In genomic region chr12:76936562-76937185, GRCh38 we compare ENCODE assay signal across 24 cellular contexts. TPM values are rescaled to one million over a fixed set of nuclear protein-coding genes. Genes with fewer than 3 reads are reported as not detected.
DNase-seq lines count a peak whose midpoint lies in the region; FAIRE-seq and TF ChIP-seq lines count a peak whose summit lies in the region.
"Had no signal": no experiment of that assay in that cellular context is flagged by ENCODE, and none has a peak within 500 bp of the region (broad histone marks: within the 10 kb centered on the region; RNA-seq: fewer than 3 reads in every experiment).

No MANE protein-coding gene starts in this region.

- H3K4me3 ChIP-seq in NB4 (ENCODE audit: low read depth, low read length) (no peak overlapping the region), H1 (ENCODE audit: extremely low read depth in 1 of 4, insufficient read depth in 2 of 4, low read depth in 3 of 4, low read length in 4 of 4) (no peak overlapping the region), kidney (ENCODE audit: low read length in 2 of 2) (no peak overlapping the region)
- H3K4me3 ChIP-seq: GM23248, SK-N-MC had no signal

- no peak overlapping the region for H4K8ac ChIP-seq in H1 (ENCODE audit: extremely low read depth, insufficient read depth, low read length)

- H3K36me3 ChIP-seq in H1 (ENCODE audit: control insufficient read depth in 2 of 4, insufficient read depth in 4 of 4, low read length in 3 of 4), result no peaks in the 10 kb centered on the region
- no peaks in the 10 kb centered on the region for H3K36me3 ChIP-seq in kidney (ENCODE audit: control insufficient read depth in 1 of 2, insufficient read depth in 2 of 2, low read length in 2 of 2)

- TF ChIP-seq POLR2A in NB4 (IDR thresholded peaks at IDR 0.05; ENCODE audit: extremely low read depth, insufficient read length), result no peak
- no peak for TF ChIP-seq POLR2A in H1 (IDR thresholded peaks at IDR 0.05; ENCODE audit: control extremely low read depth in 1 of 2, low read depth in 2 of 2, low read length in 2 of 2)

- H3K9ac ChIP-seq in H1 (replicated peaks in 1 of 4; ENCODE audit: extremely low read depth in 1 of 4, low read depth in 3 of 4, low read length in 3 of 4) (no peak overlapping the region), kidney (ENCODE audit: low read length in 2 of 2) (no peak overlapping the region)
- H3K9ac ChIP-seq: GM23248 had no signal

- no peak overlapping the region for H4K91ac ChIP-seq in H1 (replicated peaks; ENCODE audit: insufficient read length, low read length)

- H2BK12ac ChIP-seq in H1 (ENCODE audit: low read depth, low read length), result no peak overlapping the region

- no peak overlapping the region for H3K4me2 ChIP-seq in H1 (ENCODE audit: insufficient read depth in 1 of 2, low read depth in 2 of 2, low read length in 2 of 2)

- intact Hi-C loops in kidney (cut with DNase I), result no loop called here

- 86% methylated on average over 13 of the region's 13 CpGs; no CpG with 5 or more reads in 1 of the 2 experiments for WGBS in H1 (ENCODE audit: extremely low coverage in 1 of 2, insufficient coverage in 1 of 2, insufficient read length in 1 of 2, insufficient replicate concordance in 2 of 2, low coverage in 1 of 2, low lambda C conversion rate in 2 of 2, missing lambda C conversion rate in 1 of 2), 2 experiments

- H2BK5ac ChIP-seq in H1 (ENCODE audit: low read depth, low read length), result no peak overlapping the region

- TF ChIP-seq RAD21 in H1 (IDR thresholded peaks at IDR 0.05 in 1 of 2, conservative IDR thresholded peaks at IDR 0.05 in 1 of 2; ENCODE audit: low read depth in 2 of 2, low read length in 2 of 2), result no peak

- H3K9me3 ChIP-seq in H1 (ENCODE audit: insufficient read depth in 2 of 2, low read depth in 1 of 2, low read length in 1 of 2) (peaks cover 0 to 2% of the 10 kb centered on the region in 2 experiments; a peak in 1 of 4 replicates), kidney (ENCODE audit: control insufficient read depth in 1 of 2, low read length in 2 of 2) (no peaks in the 10 kb centered on the region)

- no peaks in the 10 kb centered on the region for H3K27me3 ChIP-seq in H1 (replicated peaks in 1 of 4; ENCODE audit: control insufficient read depth in 3 of 4, extremely low read depth in 1 of 4, insufficient read depth in 3 of 4, low read length in 3 of 4)

- H3K27ac ChIP-seq in H1 (ENCODE audit: low read depth, low read length), result no peak overlapping the region
- no peak overlapping the region for H3K27ac ChIP-seq in kidney (ENCODE audit: low read depth in 2 of 2, low read length in 2 of 2)
- H3K27ac ChIP-seq: GM23248, SK-N-MC had no signal

- H2AK5ac ChIP-seq in H1 (ENCODE audit: low read depth, low read length), result no peak overlapping the region

- TF ChIP-seq CTCF in NB4 (IDR thresholded peaks at IDR 0.05; ENCODE audit: low read depth, low read length) (no peak), H1 (IDR thresholded peaks at IDR 0.05; ENCODE audit: control extremely low read depth in 1 of 3, insufficient read depth in 1 of 3, low read depth in 1 of 3, low read length in 3 of 3) (no peak), kidney (IDR thresholded peaks at IDR 0.05; ENCODE audit: borderline replicate concordance, extremely low read depth, insufficient read depth) (no peak)

- no peaks in the 10 kb centered on the region for H3K4me1 ChIP-seq in H1 (replicated peaks in 1 of 4; ENCODE audit: control insufficient read depth in 3 of 4, insufficient read depth in 4 of 4, low read length in 3 of 4)
- H3K4me1 ChIP-seq in kidney (ENCODE audit: control insufficient read depth in 1 of 2, insufficient read depth in 1 of 2, low read depth in 1 of 2, low read length in 2 of 2), result no peaks in the 10 kb centered on the region

- H2BK15ac ChIP-seq in H1 (ENCODE audit: low read length), result no peak overlapping the region

- H2BK120ac ChIP-seq in H1 (replicated peaks; ENCODE audit: low read depth, low read length), result no peak overlapping the region

- no peaks in the 10 kb centered on the region for H4K20me1 ChIP-seq in H1 (replicated peaks in 1 of 2; ENCODE audit: control insufficient read depth in 1 of 2, insufficient read depth in 2 of 2, low read length in 2 of 2)

- no peak for TF ChIP-seq EP300 in H1 (IDR thresholded peaks at IDR 0.05; ENCODE audit: borderline replicate concordance in 1 of 2, low read depth in 2 of 2, low read length in 2 of 2)

- no peaks in the 10 kb centered on the region for H3K79me1 ChIP-seq in H1 (ENCODE audit: low read depth, low read length)

- H3K79me2 ChIP-seq in H1 (ENCODE audit: control insufficient read depth in 1 of 2, insufficient read depth in 2 of 2, low read length in 2 of 2), result no peaks in the 10 kb centered on the region

- DNase-seq in ELF-1 (ENCODE audit: low read depth, low spot score), result peak; percentile 12
- DNase-seq in NB4 (ENCODE audit: low read depth), result peak; percentile 4
- DNase-seq in H1 (ENCODE audit: low read depth in 1 of 2, low spot score in 2 of 2), result no peak
- peak; percentile 24 for DNase-seq in retina
- DNase-seq in foreskin melanocyte, result no peak
- DNase-seq in globus pallidus (ENCODE audit: low spot score), result no peak
- DNase-seq in kidney, result no peak
- DNase-seq: CD4-positive, alpha-beta T cell; COR-L47; DMS79 treated with DMSO at 0.1 percent for 48 hours; GM23248; KG1; MV-4-11; NCI-H1694; NCI-H2081; NCI-H2171; NCI-H345; NCI-H82; PC-3; SHP77; SW 1271; T-helper 17 cell had no signal

- POLR2A ChIA-PET in H1 (lab: Charles Lee; ENCODE audit: partially characterized antibody), result interaction anchor here (0.7 kb wide), 1 partner anchor 1349 kb away, joined by 3 read pairs; no protein-coding TSS in a partner anchor

- no peak for FAIRE-seq in H1 (lab: Jason Lieb, UNC)
- FAIRE-seq in kidney (lab: Jason Lieb, UNC), result no peak
- FAIRE-seq: GM12891 had no signal

- H3K14ac ChIP-seq in H1 (ENCODE audit: insufficient read length), result no peak overlapping the region

- H3K18ac ChIP-seq in H1 (ENCODE audit: extremely low read depth, low read length), result no peak overlapping the region

- H2AFZ ChIP-seq in H1 (ENCODE audit: low read length), result peak overlapping the region; percentile 97
- H2AFZ ChIP-seq: GM23248 had no signal

- CTCF ChIA-PET in H1 (lab: Charles Lee; ENCODE audit: partially characterized antibody), result interaction anchor here (0.7 to 1.8 kb wide), 8 partner anchors 9 to 949 kb away, joined by 3 to 6 read pairs (median 4); no protein-coding TSS in a partner anchor

- H4K5ac ChIP-seq in H1 (ENCODE audit: insufficient read length, low read depth, low read length), result no peak overlapping the region

- H3K4ac ChIP-seq in H1 (replicated peaks; ENCODE audit: insufficient read length, low read depth, low read length), result no peak overlapping the region

- H2BK20ac ChIP-seq in H1 (ENCODE audit: low read length), result no peak overlapping the region

- no peaks in the 10 kb centered on the region for H3K23me2 ChIP-seq in H1 (ENCODE audit: low read depth, low read length)

- no peak overlapping the region for H3K23ac ChIP-seq in H1 (ENCODE audit: insufficient read length)

- H3K56ac ChIP-seq in H1 (replicated peaks; ENCODE audit: insufficient read length, low read depth, low read length), result no peak overlapping the region

TF ChIP-seq in H1, 55 proteins besides CTCF, POLR2A, EP300 and RAD21:
- TF ChIP-seq TAF7 (optimal IDR thresholded peaks at IDR 0.05; ENCODE audit: borderline replicate concordance, low read depth, low read length) (no peak), MAFK (IDR thresholded peaks at IDR 0.05; ENCODE audit: low read depth, low read length) (peak; percentile 71), TAF1 (IDR thresholded peaks at IDR 0.05; ENCODE audit: low read depth, low read length) (no peak), CTBP2 (IDR thresholded peaks at IDR 0.05; ENCODE audit: borderline replicate concordance, insufficient read depth, insufficient read length, low read length) (no peak)

RNA-seq across cellular contexts. Expression of gene CSRP2, which starts 57.9 kb away (rescaled TPM):
- total RNA-seq in H1 (2021; fragmentation: NEBNext Ultra II Directional; extraction: Animal tissue kit (Norgen Biotek cat#: 25700)), result 227 and 228 TPM in 2 replicates
- polyA plus RNA-seq in H1 (2011; rRNA removed) (103 and 149 TPM in 2 replicates), kidney (ENCODE audit: insufficient read depth, low read depth, low replicate concordance) (189 TPM)
- 211 TPM for polyA plus RNA-seq in H1 (2011; cell fraction: cytosol; rRNA removed)
- 80.4 TPM for polyA plus RNA-seq in H1 (2011; cell fraction: nucleus; rRNA removed)
- polyA plus RNA-seq in H1 (2012, experiment 1 of 2), result 255 to 315 TPM (median 276 TPM) in 4 replicates
- 227 TPM for polyA plus RNA-seq in H1 (2012, experiment 2 of 2)
- 118 TPM for polyA plus RNA-seq in H1 (2013, experiment 1 of 2)
- 127 TPM for polyA plus RNA-seq in H1 (2013, experiment 2 of 2)
- 89.9 and 98.2 TPM in 2 replicates for polyA minus RNA-seq in H1 (2011; rRNA and poly(A)+ RNA removed)
- 50.3 TPM for polyA minus RNA-seq in H1 (2011; cell fraction: cytosol; rRNA and poly(A)+ RNA removed)
- 71.4 TPM for polyA minus RNA-seq in H1 (2011; cell fraction: nucleus; rRNA and poly(A)+ RNA removed)
- 40.8 TPM for total RNA-seq in kidney
- total RNA-seq: CD4-positive, alpha-beta T cell; T-helper 17 cell had no signal

Comparison
In these comparisons a context has a peak if more than half of its experiments do, and no peak if none do; other contexts are left out.
1. DNase-seq: peak in ELF-1 (single experiment), NB4 (single experiment) and retina (single experiment); none in H1 (0 of 2), foreskin melanocyte (single experiment), globus pallidus (single experiment) and kidney (single experiment).